In genomic region chr12:13348464-13348863, GRCh38 we compare ENCODE assay signal across 21 cellular contexts.
DNase-seq lines count a peak whose midpoint lies in the region; ATAC-seq, FAIRE-seq and TF ChIP-seq lines count a peak whose summit lies in the region.
"Had no signal": no experiment of that assay in that cellular context is flagged by ENCODE, and none has a peak within 500 bp of the region (broad histone marks: within the 10 kb centered on the region; RNA-seq: fewer than 3 reads in every experiment).

No MANE protein-coding gene starts in this region.

- no peak for TF ChIP-seq RAD21 in A549 (conservative IDR thresholded peaks at IDR 0.05 in 1 of 2, IDR thresholded peaks at IDR 0.05 in 1 of 2)

- CTCF ChIA-PET in A549 (lab: Yijun Ruan, JAX) = interaction anchor here (0.6 to 3.7 kb wide), 6 partner anchors 8 to 70 kb away, joined by 3 to 15 read pairs (median 6); no protein-coding TSS in a partner anchor

- H3K27me3 Mint-ChIP-seq in astrocyte (ENCODE audit: low read depth, unreplicated experiment) (no peaks in the 10 kb centered on the region), immature natural killer cell (ENCODE audit: low read depth in 3 of 3) (peaks cover 8 to 9% (median 9%) of the 10 kb centered on the region in 3 donors)

- H2AFZ ChIP-seq in astrocyte (ENCODE audit: low read depth, low read length) = no peak overlapping the region
- peak overlapping the region; percentile 25 for H2AFZ ChIP-seq in osteoblast (ENCODE audit: low read length)

- H3K27me3 ChIP-seq in astrocyte (ENCODE audit: insufficient read depth, low read length) (no peaks in the 10 kb centered on the region), osteoblast (ENCODE audit: insufficient read depth, low read length) (no peaks in the 10 kb centered on the region), adrenal gland (no peaks in the 10 kb centered on the region)
- H3K27me3 ChIP-seq: BE2C had no signal

- FAIRE-seq in A549 (lab: Jason Lieb, UNC) (no peak), astrocyte (lab: Jason Lieb, UNC) (no peak)
- FAIRE-seq: D721Med, GM12892, GM18507, HepG2 had no signal

- H3K9me3 ChIP-seq in A549 = no peaks in the 10 kb centered on the region
- no peaks in the 10 kb centered on the region for H3K9me3 ChIP-seq in astrocyte (ENCODE audit: insufficient read depth, low read depth, low read length)
- no peaks in the 10 kb centered on the region for H3K9me3 ChIP-seq in osteoblast (ENCODE audit: low read depth, low read length)
- no peaks in the 10 kb centered on the region for H3K9me3 ChIP-seq in adrenal gland (replicated peaks in 1 of 3)
- H3K9me3 ChIP-seq: BE2C, Caco-2 had no signal

- H3K36me3 Mint-ChIP-seq in astrocyte (ENCODE audit: low read depth, unreplicated experiment) = no peaks in the 10 kb centered on the region
- no peaks in the 10 kb centered on the region for H3K36me3 Mint-ChIP-seq in immature natural killer cell
- H3K36me3 Mint-ChIP-seq: CD4-positive, CD25-positive, alpha-beta regulatory T cell; IgD-negative memory B cell had no signal

- DNase-seq in A549 (ENCODE audit: low read depth in 1 of 2, low spot score in 1 of 2) (no peak), astrocyte (ENCODE audit: low read depth) (no peak), islet precursor cell (peak; percentile 71), osteoblast (ENCODE audit: insufficient read length, low spot score, missing footprints) (no peak), NCI-H524 (lab: John Stamatoyannopoulos, UW) (no peak), immature natural killer cell (no peak), adrenal gland (no peak)
- no peak for DNase-seq in effector CD4-positive, alpha-beta T cell
- DNase-seq: BE2C; C1 segment of cervical spinal cord; Caco-2; CD4-positive, CD25-positive, alpha-beta regulatory T cell; GDM1; GOT3; H7 had no signal

- 70% methylated on average over 1 of the region's 1 CpG for WGBS in A549 (ENCODE audit: missing lambda C conversion rate)
- WGBS in adrenal gland, 4 donors = 56 to 94% (median 70%) methylated on average over 1 of the region's 1 CpG

- TF ChIP-seq EP300 in A549 (IDR thresholded peaks at IDR 0.05) = no peak

- H3K36me3 ChIP-seq in astrocyte (ENCODE audit: insufficient read depth, low read length) (no peaks in the 10 kb centered on the region), osteoblast (ENCODE audit: insufficient read depth, low read length) (no peaks in the 10 kb centered on the region), adrenal gland (replicated peaks in 1 of 2) (no peaks in the 10 kb centered on the region)
- H3K36me3 ChIP-seq: BE2C had no signal

- H3K4me1 Mint-ChIP-seq in astrocyte (ENCODE audit: low read depth, unreplicated experiment) (peaks cover 18% of the 10 kb centered on the region), immature natural killer cell (no peaks in the 10 kb centered on the region)
- H3K4me1 Mint-ChIP-seq: CD4-positive, CD25-positive, alpha-beta regulatory T cell; IgD-negative memory B cell had no signal

- H3K9me3 Mint-ChIP-seq in astrocyte (ENCODE audit: unreplicated experiment) (no peaks in the 10 kb centered on the region), immature natural killer cell (peaks cover 0 to 2% (median 0%) of the 10 kb centered on the region in 6 donors)
- H3K9me3 Mint-ChIP-seq: IgD-negative memory B cell had no signal

- H3K79me2 ChIP-seq in astrocyte (ENCODE audit: insufficient read depth, low read length) (no peaks in the 10 kb centered on the region), osteoblast (ENCODE audit: insufficient read depth, low read length) (no peaks in the 10 kb centered on the region)

- peak overlapping the region; percentile 72 to 82; a peak in 4 of 6 replicates for H3K27ac ChIP-seq in A549
- no peak overlapping the region for H3K27ac ChIP-seq in astrocyte (ENCODE audit: low read depth, low read length)
- H3K27ac ChIP-seq in osteoblast (ENCODE audit: low read depth, low read length) = no peak overlapping the region
- no peak overlapping the region for H3K27ac ChIP-seq in adrenal gland
- H3K27ac ChIP-seq: 22Rv1 had no signal

- POLR2A ChIA-PET in A549 (lab: Yijun Ruan, JAX) = no interaction called here

- intact Hi-C loops in adrenal gland (cut with DNase I) = no loop called here

- TF ChIP-seq POLR2A in A549 (IDR thresholded peaks at IDR 0.05; ENCODE audit: low read length) = no peak
- no peak for TF ChIP-seq POLR2A in adrenal gland (IDR thresholded peaks at IDR 0.05)

- no peak overlapping the region for H3K9ac ChIP-seq in astrocyte (ENCODE audit: low read length)

- TF ChIP-seq CTCF in A549 (IDR thresholded peaks at IDR 0.05) (no peak), astrocyte (IDR thresholded peaks at IDR 0.05; ENCODE audit: insufficient read depth, low read depth, low read length) (no peak), osteoblast (IDR thresholded peaks at IDR 0.05; ENCODE audit: extremely low read depth, low read depth, low read length) (no peak), adrenal gland (IDR thresholded peaks at IDR 0.05) (no peak)

- H3K27ac Mint-ChIP-seq in astrocyte (ENCODE audit: unreplicated experiment) = peak overlapping the region; percentile 97
- H3K27ac Mint-ChIP-seq in immature natural killer cell = no peak overlapping the region
- H3K27ac Mint-ChIP-seq: CD4-positive, CD25-positive, alpha-beta regulatory T cell; IgD-negative memory B cell had no signal

- no peak overlapping the region for H3K4me2 ChIP-seq in A549
- H3K4me2 ChIP-seq in astrocyte (ENCODE audit: low read length) = no peak overlapping the region
- no peak overlapping the region for H3K4me2 ChIP-seq in osteoblast (ENCODE audit: insufficient read depth, low read length)

- no peak for ATAC-seq in A549
- ATAC-seq: HepG2 had no signal

- H3K4me3 ChIP-seq in A549 = no peak overlapping the region
- no peak overlapping the region for H3K4me3 ChIP-seq in astrocyte (ENCODE audit: insufficient read depth, low read depth, low read length)
- H3K4me3 ChIP-seq in osteoblast (ENCODE audit: insufficient read depth, low read length) = no peak overlapping the region
- no peak overlapping the region for H3K4me3 ChIP-seq in adrenal gland

- H3K4me3 Mint-ChIP-seq in astrocyte (ENCODE audit: unreplicated experiment) (no peak overlapping the region), immature natural killer cell (no peak overlapping the region)
- H3K4me3 Mint-ChIP-seq: CD4-positive, CD25-positive, alpha-beta regulatory T cell; IgD-negative memory B cell had no signal

- no peaks in the 10 kb centered on the region for H4K20me1 ChIP-seq in astrocyte (ENCODE audit: insufficient read depth, low read length)
- H4K20me1 ChIP-seq in osteoblast (ENCODE audit: insufficient read depth, low read length) = no peaks in the 10 kb centered on the region

- H3K4me1 ChIP-seq in A549 (peaks cover 26% of the 10 kb centered on the region), astrocyte (ENCODE audit: insufficient read depth, low read length) (peaks cover 13% of the 10 kb centered on the region), osteoblast (ENCODE audit: insufficient read depth, low read length) (peaks cover 27% of the 10 kb centered on the region), adrenal gland (replicated peaks in 1 of 2) (no peaks in the 10 kb centered on the region)
- H3K4me1 ChIP-seq: BE2C, Caco-2 had no signal

TF ChIP-seq in A549, 52 proteins besides CTCF, POLR2A, EP300 and RAD21:
- TF ChIP-seq NFE2L2 (conservative IDR thresholded peaks at IDR 0.05; ENCODE audit: low read length) (no peak), HEYL (CRISPR knock-in tag; IDR thresholded peaks at IDR 0.05) (no peak), HOXB5 (CRISPR knock-in tag; IDR thresholded peaks at IDR 0.05) (no peak), RARB (CRISPR knock-in tag; IDR thresholded peaks at IDR 0.05) (no peak), ZC3H11A (IDR thresholded peaks at IDR 0.05) (no peak), KDM1A (IDR thresholded peaks at IDR 0.05; ENCODE audit: low read depth) (no peak), NPAS2 (CRISPR knock-in tag; IDR thresholded peaks at IDR 0.05; ENCODE audit: borderline replicate concordance) (no peak), CEBPB (IDR thresholded peaks at IDR 0.05) (no peak)

Comparison
In these comparisons a context has a peak if more than half of its experiments do, and no peak if none do; other contexts are left out.
1. H3K27ac ChIP-seq: peak in A549 (2 of 2); none in astrocyte (single experiment), osteoblast (single experiment) and adrenal gland (0 of 5).